In the genomic region with DNA sequence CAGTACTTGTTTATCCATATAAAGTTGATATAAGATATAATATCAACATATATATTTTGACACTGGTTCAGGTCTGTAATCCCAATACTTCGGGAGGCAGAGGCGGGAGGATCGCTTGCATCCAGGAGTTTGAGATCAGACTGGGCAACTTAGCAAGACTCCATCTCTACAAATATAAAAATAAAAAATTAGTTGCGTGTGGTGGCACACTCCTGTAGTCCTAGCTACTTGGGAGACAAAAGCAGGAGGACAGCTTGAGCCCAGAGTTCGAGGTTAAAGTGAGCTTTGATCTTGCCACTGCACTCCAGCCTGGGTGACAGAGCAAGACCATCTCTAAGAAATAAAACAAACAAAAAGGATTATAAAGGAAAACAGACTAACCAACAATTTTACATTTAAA, we compare ENCODE assay signal across 27 cellular contexts.
"Had no signal": no experiment of that assay in that cellular context is flagged by ENCODE, and none has a peak within 500 bp of the region (broad histone marks: within the 10 kb centered on the region; RNA-seq: fewer than 3 reads in every experiment).

No MANE protein-coding gene starts in this region.

- H3K4me1 ChIP-seq: colonic mucosa, esophagus muscularis mucosa, esophagus squamous epithelium, foreskin keratinocyte, gastrocnemius medialis, gastroesophageal sphincter, heart left ventricle, heart right ventricle had no signal

- H3K27ac ChIP-seq: colonic mucosa, coronary artery, dorsolateral prefrontal cortex, epithelial cell of prostate, esophagus muscularis mucosa, esophagus squamous epithelium, foreskin keratinocyte, gastrocnemius medialis, gastroesophageal sphincter, heart left ventricle, heart right ventricle had no signal

- H3K9me3 ChIP-seq: colonic mucosa, esophagus muscularis mucosa, esophagus squamous epithelium, gastrocnemius medialis, gastroesophageal sphincter, heart left ventricle, heart right ventricle had no signal

- H3K27ac Mint-ChIP-seq: dendritic cell treated with granulocyte-macrophage colony-stimulating factor and Interleukin-4, amounts not matched to agents 40 ng/mL and 50 ng/mL, for 4 days; effector memory CD8-positive, alpha-beta T cell; endodermal cell had no signal

- H3K4me3 Mint-ChIP-seq: dendritic cell treated with granulocyte-macrophage colony-stimulating factor and Interleukin-4, amounts not matched to agents 40 ng/mL and 50 ng/mL, for 4 days; effector memory CD8-positive, alpha-beta T cell; endodermal cell had no signal

- H3K27me3 ChIP-seq: colonic mucosa, dorsolateral prefrontal cortex, esophagus muscularis mucosa, esophagus squamous epithelium, foreskin keratinocyte, gastrocnemius medialis, gastroesophageal sphincter, heart left ventricle, heart right ventricle had no signal

- H3K9me3 Mint-ChIP-seq: dendritic cell treated with granulocyte-macrophage colony-stimulating factor and Interleukin-4, amounts not matched to agents 40 ng/mL and 50 ng/mL, for 4 days; effector memory CD8-positive, alpha-beta T cell; endodermal cell had no signal

- H3K4me3 ChIP-seq: colonic mucosa, coronary artery, dorsolateral prefrontal cortex, esophagus muscularis mucosa, esophagus squamous epithelium, gastrocnemius medialis, gastroesophageal sphincter, heart left ventricle, heart right ventricle had no signal

- DNase-seq: colonic mucosa; cortex of kidney; dermis blood vessel endothelial cell; dorsolateral prefrontal cortex; effector CD4-positive, alpha-beta T cell; effector CD8-positive, alpha-beta T cell; effector memory CD4-positive, alpha-beta T cell; effector memory CD8-positive, alpha-beta T cell; endodermal cell; erythroblast; esophagus squamous epithelium; foreskin fibroblast; foreskin keratinocyte; foreskin melanocyte; gastrocnemius medialis; glutamatergic neuron; head of caudate nucleus; heart left ventricle; heart right ventricle had no signal

- FAIRE-seq: endometrium, endothelial cell of umbilical vein had no signal

- H3K4me1 Mint-ChIP-seq: endodermal cell had no signal

- ATAC-seq: effector memory CD8-positive, alpha-beta T cell; esophagus mucosa; foreskin keratinocyte; gastrocnemius medialis; gastroesophageal sphincter; heart left ventricle; heart right ventricle had no signal

- H3K27me3 Mint-ChIP-seq: dendritic cell treated with granulocyte-macrophage colony-stimulating factor and Interleukin-4, amounts not matched to agents 40 ng/mL and 50 ng/mL, for 4 days; effector memory CD8-positive, alpha-beta T cell had no signal
